ENCODE assay signal across 29 cellular contexts in the genomic region with DNA sequence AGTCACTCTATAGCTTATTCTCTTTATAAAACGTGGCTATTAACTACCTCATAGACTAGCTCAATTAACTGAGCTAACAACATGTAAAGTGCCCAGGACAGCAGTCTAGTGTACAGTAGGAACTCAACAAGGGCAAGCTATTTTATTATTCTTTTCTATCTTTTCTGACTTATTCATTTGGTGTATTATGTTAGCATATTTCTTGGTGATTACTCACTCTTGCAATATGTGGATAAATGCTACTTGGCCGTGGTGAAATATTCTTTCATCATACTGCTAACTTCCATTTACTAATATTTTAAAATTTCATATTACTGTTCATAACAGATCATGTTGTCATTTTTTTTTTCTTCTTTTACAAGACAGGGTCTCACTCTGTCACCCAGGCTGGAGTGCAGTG. TPM values are rescaled to one million over a fixed set of nuclear protein-coding genes. Genes with fewer than 3 reads are reported as not detected.
DNase-seq lines count a peak whose midpoint lies in the region; ATAC-seq and TF ChIP-seq lines count a peak whose summit lies in the region.
"Had no signal": no experiment of that assay in that cellular context is flagged by ENCODE, and none has a peak within 500 bp of the region (broad histone marks: within the 10 kb centered on the region; RNA-seq: fewer than 3 reads in every experiment).

No MANE protein-coding gene starts in this region.

- no peaks in the 10 kb centered on the region for H3K27me3 ChIP-seq in brain microvascular endothelial cell (replicated peaks)
- H3K27me3 ChIP-seq: colonic mucosa, gastroesophageal sphincter, hepatocyte had no signal

- H3K27ac Mint-ChIP-seq in progenitor cell of endocrine pancreas: no peak overlapping the region
- no peak overlapping the region for H3K27ac Mint-ChIP-seq in activated T-cell treated with anti-CD3 and anti-CD28 coated beads, Interleukin-2, amount 50 U/mL, for 24 hours
- H3K27ac Mint-ChIP-seq: activated naive CD4-positive, alpha-beta T cell treated with anti-CD3 and anti-CD28 coated beads, Interleukin-2, amount 10 ng/mL, durations not matched to agents 7 days and 5 days; natural killer cell treated with Interleukin-12 subunit alpha and Interleukin-12 subunit beta and Interleukin-15 and Interleukin-18, amount 100 ng/mL, for 72 hours; T-helper 17 cell had no signal

- in situ Hi-C loops in brain microvascular endothelial cell (cut with HindIII; ENCODE audit: low pct_ligation_motif_present, low sequenced_read_pairs): no loop called here

- peaks cover 8% of the 10 kb centered on the region for H3K4me1 Mint-ChIP-seq in progenitor cell of endocrine pancreas (ENCODE audit: low read depth)
- H3K4me1 Mint-ChIP-seq in activated T-cell treated with anti-CD3 and anti-CD28 coated beads, Interleukin-2, amount 50 U/mL, for 24 hours (ENCODE audit: low read depth): peaks cover 22% of the 10 kb centered on the region

- peaks cover 17% of the 10 kb centered on the region for H3K36me3 Mint-ChIP-seq in progenitor cell of endocrine pancreas (ENCODE audit: insufficient read depth)
- H3K36me3 Mint-ChIP-seq in activated T-cell treated with anti-CD3 and anti-CD28 coated beads, Interleukin-2, amount 50 U/mL, for 24 hours (ENCODE audit: low read depth): peaks cover 64% of the 10 kb centered on the region

- H3K27me3 Mint-ChIP-seq in progenitor cell of endocrine pancreas: no peaks in the 10 kb centered on the region
- no peaks in the 10 kb centered on the region for H3K27me3 Mint-ChIP-seq in activated T-cell treated with anti-CD3 and anti-CD28 coated beads, Interleukin-2, amount 50 U/mL, for 24 hours
- H3K27me3 Mint-ChIP-seq: activated naive CD4-positive, alpha-beta T cell treated with anti-CD3 and anti-CD28 coated beads, Interleukin-2, amount 10 ng/mL, durations not matched to agents 7 days and 5 days; natural killer cell treated with Interleukin-12 subunit alpha and Interleukin-12 subunit beta and Interleukin-15 and Interleukin-18, amount 100 ng/mL, for 72 hours; T-helper 17 cell had no signal

- H3K27ac ChIP-seq in brain microvascular endothelial cell: peak overlapping the region; percentile 10
- no peak overlapping the region for H3K27ac ChIP-seq in caudate nucleus (ENCODE audit: low read depth, low read length)
- H3K27ac ChIP-seq: colonic mucosa, gastroesophageal sphincter, hepatocyte, lower lobe of right lung had no signal

- H3K4me3 ChIP-seq in brain microvascular endothelial cell (ENCODE audit: low read depth, low read length) (no peak overlapping the region), fibroblast of the aortic adventitia (ENCODE audit: low read depth, low read length) (no peak overlapping the region)
- H3K4me3 ChIP-seq: colonic mucosa, gastroesophageal sphincter, hepatocyte, lower lobe of right lung had no signal

- H3K4me3 Mint-ChIP-seq in progenitor cell of endocrine pancreas (ENCODE audit: low read depth): no peak overlapping the region
- H3K4me3 Mint-ChIP-seq in activated T-cell treated with anti-CD3 and anti-CD28 coated beads, Interleukin-2, amount 50 U/mL, for 24 hours: no peak overlapping the region
- H3K4me3 Mint-ChIP-seq: activated naive CD4-positive, alpha-beta T cell treated with anti-CD3 and anti-CD28 coated beads, Interleukin-2, amount 10 ng/mL, durations not matched to agents 7 days and 5 days; natural killer cell treated with Interleukin-12 subunit alpha and Interleukin-12 subunit beta and Interleukin-15 and Interleukin-18, amount 100 ng/mL, for 72 hours; T-helper 17 cell had no signal

- no peak for ATAC-seq in GM19397 (IDR thresholded peaks at IDR 0.05; ENCODE audit: unreplicated experiment)
- ATAC-seq: gastroesophageal sphincter; HepG2; lower lobe of right lung; natural killer cell treated with Interleukin-12 subunit alpha and Interleukin-12 subunit beta and Interleukin-15 and Interleukin-18, amount 100 ng/mL, for 72 hours; Right ventricle myocardium inferior; SK-N-SH treated with all-trans-retinoic acid at 6 μM for 48 hours; T-helper 17 cell had no signal

- peaks cover 31% of the 10 kb centered on the region for H3K36me3 ChIP-seq in brain microvascular endothelial cell (replicated peaks)
- H3K36me3 ChIP-seq: colonic mucosa had no signal

- TF ChIP-seq CTCF in brain microvascular endothelial cell (IDR thresholded peaks at IDR 0.05; ENCODE audit: low read depth, low read length, missing control alignments) (no peak), fibroblast of the aortic adventitia (IDR thresholded peaks at IDR 0.05; ENCODE audit: insufficient read depth, low read length) (no peak), progenitor cell of endocrine pancreas (IDR thresholded peaks at IDR 0.05; ENCODE audit: unreplicated experiment) (no peak)

- H3K9me3 Mint-ChIP-seq in progenitor cell of endocrine pancreas (ENCODE audit: low read depth): no peaks in the 10 kb centered on the region
- no peaks in the 10 kb centered on the region for H3K9me3 Mint-ChIP-seq in activated T-cell treated with anti-CD3 and anti-CD28 coated beads, Interleukin-2, amount 50 U/mL, for 24 hours
- H3K9me3 Mint-ChIP-seq: activated naive CD4-positive, alpha-beta T cell treated with anti-CD3 and anti-CD28 coated beads, Interleukin-2, amount 10 ng/mL, durations not matched to agents 7 days and 5 days; natural killer cell treated with Interleukin-12 subunit alpha and Interleukin-12 subunit beta and Interleukin-15 and Interleukin-18, amount 100 ng/mL, for 72 hours had no signal

- DNase-seq in ELR (ENCODE audit: low read depth) (peak; percentile 43), brain microvascular endothelial cell (no peak), fibroblast of the aortic adventitia (ENCODE audit: low read depth) (peak; percentile 72), stromal cell of bone marrow (ENCODE audit: low read depth) (peak; percentile 34), progenitor cell of endocrine pancreas (ENCODE audit: low spot score, unreplicated experiment) (no peak), caudate nucleus (lab: John Stamatoyannopoulos, UW) (no peak)
- DNase-seq in activated T-cell treated with anti-CD3 and anti-CD28 coated beads, Interleukin-2, amount 50 U/mL, for 24 hours: no peak
- DNase-seq: activated CD4-positive, alpha-beta T cell treated with anti-CD3 and anti-CD28 coated beads, Interleukin-2, amount 50 U/mL, for 4 hours; activated CD4-positive, CD25-positive, alpha-beta regulatory T cell; activated naive CD4-positive, alpha-beta T cell treated with anti-CD3 and anti-CD28 coated beads, Interleukin-2, amount 10 ng/mL, durations not matched to agents 7 days and 5 days; anterior cingulate cortex; colonic mucosa; DMS79 treated with DMSO at 0.1 percent for 48 hours; effector memory CD4-positive, alpha-beta T cell; Karpas-422; lower lobe of right lung; NCI-H1417 treated with DMSO at 0.1 percent for 48 hours; NCI-H748 treated with DMSO at 0.1 percent for 48 hours; stimulated activated CD4-positive, alpha-beta T cell treated with anti-CD3 and anti-CD28 coated beads, Interleukin-15, amount 100 ng/mL, for 24 hours; stimulated activated CD4-positive, alpha-beta T cell treated with anti-CD3 and anti-CD28 coated beads, Interleukin-4, amount 100 ng/mL, for 4 hours; T-helper 17 cell; trophoblast cell had no signal

RNA-seq across cellular contexts. Expression of a gene that starts 4.9 kb away (rescaled TPM):
- 15.4 and 82.8 TPM in 2 replicates for total RNA-seq in fibroblast of the aortic adventitia (ENCODE audit: low replicate concordance)
- total RNA-seq in progenitor cell of endocrine pancreas: 29.1 and 32.5 TPM in 2 replicates

Comparison
In these comparisons a context has a peak if more than half of its experiments do, and no peak if none do; other contexts are left out.
1. DNase-seq: peak in ELR (single experiment), fibroblast of the aortic adventitia (single experiment) and stromal cell of bone marrow (single experiment); none in brain microvascular endothelial cell (single experiment), progenitor cell of endocrine pancreas (single experiment), activated T-cell treated with anti-CD3 and anti-CD28 coated beads, Interleukin-2, amount 50 U/mL, for 24 hours (single experiment) and caudate nucleus (0 of 61).